In the genomic region with DNA sequence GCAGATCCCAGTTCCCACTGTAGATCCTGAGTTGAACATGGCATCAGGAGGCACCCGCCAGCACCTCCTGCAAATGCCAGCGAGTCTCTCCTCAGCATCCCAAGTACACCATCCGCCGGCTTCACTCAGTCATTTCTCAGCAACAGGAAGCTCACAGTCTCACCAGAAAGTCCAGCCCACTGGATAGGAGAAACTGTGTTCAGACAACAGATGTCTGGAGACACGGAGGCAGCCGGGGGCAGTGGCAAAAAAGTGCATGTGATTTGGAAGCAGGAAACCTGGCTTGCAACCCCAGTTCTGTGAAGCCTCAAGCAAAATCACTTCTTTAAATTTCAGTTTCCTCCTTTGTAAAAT, we compare ENCODE assay signal across 9 cellular contexts.
DNase-seq lines count a peak whose midpoint lies in the region; ATAC-seq lines count a peak whose summit lies in the region.
"Had no signal": no experiment of that assay in that cellular context is flagged by ENCODE, and none has a peak within 500 bp of the region (broad histone marks: within the 10 kb centered on the region; RNA-seq: fewer than 3 reads in every experiment).

No MANE protein-coding gene starts in this region.

- H2AFZ ChIP-seq in trophoblast cell (ENCODE audit: insufficient read depth, low read length, poor library complexity), result no peak overlapping the region

- no peak overlapping the region for H3K4ac ChIP-seq in trophoblast cell (ENCODE audit: low read depth, low read length)

- no peaks in the 10 kb centered on the region for H3K36me3 ChIP-seq in trophoblast cell (ENCODE audit: control insufficient read depth in 1 of 2, insufficient read depth in 2 of 2, low read length in 2 of 2)

- no peak overlapping the region for H4K91ac ChIP-seq in trophoblast cell (ENCODE audit: low read depth, low read length)

- no peak overlapping the region for H3K4me3 ChIP-seq in trophoblast cell (ENCODE audit: low read depth, low read length)

- H3K4me1 Mint-ChIP-seq in activated T-helper 2 cell treated with anti-CD3 and anti-CD28 coated beads, Interferon-gamma antibody, Interleukin-2, Interleukin-4, amounts not matched to agents 10 μg/mL and 5 μg/mL and 100 μg/mL, durations not matched to agents 14 hours and 24 hours and 36 hours (ENCODE audit: low read depth), result peaks cover 41% of the 10 kb centered on the region

- no peak overlapping the region for H3K4me3 Mint-ChIP-seq in activated T-helper 2 cell treated with anti-CD3 and anti-CD28 coated beads, Interferon-gamma antibody, Interleukin-2, Interleukin-4, amounts not matched to agents 10 μg/mL and 5 μg/mL and 100 μg/mL, durations not matched to agents 14 hours and 24 hours and 36 hours (ENCODE audit: low read depth)

- no peak overlapping the region for H2BK12ac ChIP-seq in trophoblast cell (ENCODE audit: low read length)

- H3K27ac ChIP-seq in trophoblast cell (ENCODE audit: low read depth, low read length), result no peak overlapping the region

- H3K4me1 ChIP-seq in trophoblast cell (ENCODE audit: control insufficient read depth in 1 of 2, insufficient read depth in 2 of 2, low read length in 2 of 2), result peaks cover 3 to 4% of the 10 kb centered on the region in 2 experiments

- no peaks in the 10 kb centered on the region for H3K9me3 Mint-ChIP-seq in activated T-helper 2 cell treated with anti-CD3 and anti-CD28 coated beads, Interferon-gamma antibody, Interleukin-2, Interleukin-4, amounts not matched to agents 10 μg/mL and 5 μg/mL and 100 μg/mL, durations not matched to agents 14 hours and 24 hours and 36 hours

- no peak overlapping the region for H3K18ac ChIP-seq in trophoblast cell (ENCODE audit: low read length)

- H4K12ac ChIP-seq in trophoblast cell (ENCODE audit: low read depth, low read length), result no peak overlapping the region

- H4K8ac ChIP-seq in trophoblast cell (ENCODE audit: low read depth, low read length), result no peak overlapping the region

- no peak for DNase-seq in activated T-helper 2 cell treated with anti-CD3 and anti-CD28 coated beads, Interferon-gamma antibody, Interleukin-2, Interleukin-4, amounts not matched to agents 10 μg/mL and 5 μg/mL and 100 μg/mL, durations not matched to agents 14 hours and 24 hours and 36 hours (ENCODE audit: low spot score)
- DNase-seq in occipital lobe (lab: John Stamatoyannopoulos, UW), result peak; percentile 45
- no peak for DNase-seq in effector CD8-positive, alpha-beta T cell (lab: John Stamatoyannopoulos, UW)
- DNase-seq in trophoblast cell, result no peak
- DNase-seq in left cardiac atrium, result no peak
- DNase-seq: effector CD4-positive, alpha-beta T cell; NCI-H2081 treated with DMSO at 0.1 percent for 48 hours had no signal

- peak; percentile 36 for ATAC-seq in GM18511 (IDR thresholded peaks at IDR 0.05; ENCODE audit: unreplicated experiment)
- peak; percentile 35 for ATAC-seq in HG02852 (IDR thresholded peaks at IDR 0.05; ENCODE audit: unreplicated experiment)
- no peak for ATAC-seq in left cardiac atrium

- no peak overlapping the region for H3K14ac ChIP-seq in trophoblast cell (ENCODE audit: low read length)

- peak overlapping the region; percentile 74 for H3K27ac Mint-ChIP-seq in activated T-helper 2 cell treated with anti-CD3 and anti-CD28 coated beads, Interferon-gamma antibody, Interleukin-2, Interleukin-4, amounts not matched to agents 10 μg/mL and 5 μg/mL and 100 μg/mL, durations not matched to agents 14 hours and 24 hours and 36 hours

- no peaks in the 10 kb centered on the region for H3K27me3 ChIP-seq in trophoblast cell (ENCODE audit: insufficient read depth, low read length)

- no peak overlapping the region for H3K9ac ChIP-seq in trophoblast cell (ENCODE audit: low read length)

- H2BK120ac ChIP-seq in trophoblast cell (ENCODE audit: insufficient read depth, low read length, poor library complexity), result no peak overlapping the region

- H3K27me3 Mint-ChIP-seq in activated T-helper 2 cell treated with anti-CD3 and anti-CD28 coated beads, Interferon-gamma antibody, Interleukin-2, Interleukin-4, amounts not matched to agents 10 μg/mL and 5 μg/mL and 100 μg/mL, durations not matched to agents 14 hours and 24 hours and 36 hours (ENCODE audit: low read depth), result peaks cover 2% of the 10 kb centered on the region

- intact Hi-C loops in activated T-helper 2 cell treated with anti-CD3 and anti-CD28 coated beads, Interferon-gamma antibody, Interleukin-2, Interleukin-4, amounts not matched to agents 10 μg/mL and 5 μg/mL and 100 μg/mL, durations not matched to agents 14 hours and 24 hours and 36 hours (cut with micrococcal nuclease), result no loop called here
- intact Hi-C loops in left cardiac atrium (cut with DNase I), result no loop called here

- H3K9me3 ChIP-seq in trophoblast cell (ENCODE audit: insufficient read depth, low read depth, low read length), result no peaks in the 10 kb centered on the region

- peaks cover 3% of the 10 kb centered on the region for H3K36me3 Mint-ChIP-seq in activated T-helper 2 cell treated with anti-CD3 and anti-CD28 coated beads, Interferon-gamma antibody, Interleukin-2, Interleukin-4, amounts not matched to agents 10 μg/mL and 5 μg/mL and 100 μg/mL, durations not matched to agents 14 hours and 24 hours and 36 hours (ENCODE audit: low read depth)

- no peak overlapping the region for H3K4me2 ChIP-seq in trophoblast cell (ENCODE audit: low read length)

- no peaks in the 10 kb centered on the region for H3K79me1 ChIP-seq in trophoblast cell (ENCODE audit: low read length)

- WGBS in trophoblast cell (ENCODE audit: extremely low coverage, insufficient coverage, insufficient read length), result no CpG with 5 or more reads among the region's 6 CpGs

- no peaks in the 10 kb centered on the region for H3K79me2 ChIP-seq in trophoblast cell (ENCODE audit: control insufficient read depth, insufficient read depth, low read length, poor library complexity)

- no peak overlapping the region for H2AK5ac ChIP-seq in trophoblast cell (ENCODE audit: low read length)

- H2BK5ac ChIP-seq in trophoblast cell (ENCODE audit: low read depth, low read length, poor library complexity), result no peak overlapping the region

- H3K23ac ChIP-seq in trophoblast cell (ENCODE audit: low read length), result no peak overlapping the region

Comparison
In these comparisons a context has a peak if more than half of its experiments do, and no peak if none do; other contexts are left out.
1. ATAC-seq: peak in GM18511 (single experiment) and HG02852 (single experiment); none in left cardiac atrium (0 of 2).